In genomic region chr1:91754348-91754747, GRCh38 we compare ENCODE assay signal across 9 cellular contexts.
DNase-seq lines count a peak whose midpoint lies in the region; ATAC-seq and TF ChIP-seq lines count a peak whose summit lies in the region.
"Had no signal": no experiment of that assay in that cellular context is flagged by ENCODE, and none has a peak within 500 bp of the region (broad histone marks: within the 10 kb centered on the region; RNA-seq: fewer than 3 reads in every experiment).

No MANE protein-coding gene starts in this region.

- H3K4me1 ChIP-seq in heart right ventricle, result peaks cover 6 to 65% (median 47%) of the 10 kb centered on the region in 9 donors

- in situ Hi-C loops in G401 (cut with HindIII; ENCODE audit: low sequenced_read_pairs), result no loop called here

- WGBS in heart right ventricle, 2 donors, result 79 to 80% methylated on average over 3 of the region's 3 CpGs

- H3K4me3 Mint-ChIP-seq in effector memory CD8-positive, alpha-beta T cell, result peak overlapping the region; percentile 39 to 41

- peaks cover 29 to 50% of the 10 kb centered on the region in 2 donors for H3K4me1 Mint-ChIP-seq in effector memory CD8-positive, alpha-beta T cell (ENCODE audit: low read depth in 2 of 2)

- peaks cover 14% of the 10 kb centered on the region for H3K36me3 Mint-ChIP-seq in effector memory CD8-positive, alpha-beta T cell (ENCODE audit: insufficient read depth)

- no peaks in the 10 kb centered on the region for H3K27me3 ChIP-seq in heart right ventricle

- no peak for DNase-seq in heart right ventricle
- no peak for DNase-seq in left ventricle myocardium superior
- no peak for DNase-seq in effector memory CD8-positive, alpha-beta T cell
- peak; percentile 52 for DNase-seq in stimulated activated naive CD8-positive, alpha-beta T cell treated with anti-CD3 and anti-CD28 coated beads, Interleukin-15, Interleukin-2, amounts not matched to agents 100 U/mL and 50 U/mL, for 24 hours
- no peak for DNase-seq in NCI-H2171 (lab: John Stamatoyannopoulos, UW)
- DNase-seq in G401 (ENCODE audit: low spot score), result no peak
- DNase-seq in Ammon's horn (ENCODE audit: low spot score), result no peak
- DNase-seq: DND-41 had no signal

- no peak overlapping the region for H3K4me3 ChIP-seq in heart right ventricle

- no peak for ATAC-seq in heart right ventricle
- no peak for ATAC-seq in left ventricle myocardium superior
- peak; percentile 63 for ATAC-seq in HG03469 (IDR thresholded peaks at IDR 0.05; ENCODE audit: unreplicated experiment)
- ATAC-seq in effector memory CD8-positive, alpha-beta T cell (replicated peaks), result peak; percentile 48
- peak; percentile 86 for ATAC-seq in stimulated activated naive CD8-positive, alpha-beta T cell treated with anti-CD3 and anti-CD28 coated beads, Interleukin-15, Interleukin-2, amounts not matched to agents 100 U/mL and 50 U/mL, for 24 hours

- intact Hi-C loops in heart right ventricle (cut with DNase I) (loop anchor here in 2 of 10 donors (5.0 to 10.0 kb wide), 2 partner anchors 33 to 130 kb away; partner anchors contain the start of gene TGFBR3 (in 1 of the 2)), left ventricle myocardium superior (cut with micrococcal nuclease) (no loop called here)

- H3K27me3 Mint-ChIP-seq in effector memory CD8-positive, alpha-beta T cell, result no peaks in the 10 kb centered on the region

- H3K27ac ChIP-seq in heart right ventricle, result peak overlapping the region in 9 of 10 donors; percentile 6 to 71 (median 43)

- no peak for TF ChIP-seq CTCF in heart right ventricle (IDR thresholded peaks at IDR 0.05)

- no peaks in the 10 kb centered on the region for H3K9me3 Mint-ChIP-seq in effector memory CD8-positive, alpha-beta T cell

- H3K9me3 ChIP-seq in heart right ventricle, result no peaks in the 10 kb centered on the region

- peak overlapping the region; percentile 77 to 82 for H3K27ac Mint-ChIP-seq in effector memory CD8-positive, alpha-beta T cell

- H3K36me3 ChIP-seq in heart right ventricle, result peaks cover 0 to 10% (median 0%) of the 10 kb centered on the region in 9 donors

Comparison
In these comparisons a context has a peak if more than half of its experiments do, and no peak if none do; other contexts are left out.
1. ATAC-seq: peak in HG03469 (single experiment), effector memory CD8-positive, alpha-beta T cell (single experiment) and stimulated activated naive CD8-positive, alpha-beta T cell treated with anti-CD3 and anti-CD28 coated beads, Interleukin-15, Interleukin-2, amounts not matched to agents 100 U/mL and 50 U/mL, for 24 hours (single experiment); none in heart right ventricle (0 of 8) and left ventricle myocardium superior (single experiment).